ENCODE assay signal across 19 cellular contexts in the genomic region with DNA sequence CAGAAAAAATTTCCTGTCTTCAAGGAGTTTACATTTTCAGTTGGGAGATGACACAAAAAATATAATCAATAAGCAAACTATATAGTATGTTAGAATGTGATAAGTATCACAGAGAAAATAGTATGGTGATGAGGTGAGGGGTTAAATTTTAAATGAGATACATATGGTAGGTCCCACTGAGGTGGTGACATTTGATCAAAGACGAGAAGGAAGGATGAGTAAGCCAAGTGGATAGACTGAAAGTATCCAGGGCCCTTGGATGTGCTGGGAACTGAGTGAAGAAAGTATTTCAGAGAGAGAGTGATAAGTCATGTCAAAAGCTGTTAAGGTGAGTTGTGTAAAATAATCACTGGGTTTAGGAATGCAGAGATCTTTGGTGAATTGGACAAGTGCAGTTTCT. TPM values are rescaled to one million over a fixed set of nuclear protein-coding genes. Genes with fewer than 3 reads are reported as not detected.
"Had no signal": no experiment of that assay in that cellular context is flagged by ENCODE, and none has a peak within 500 bp of the region (broad histone marks: within the 10 kb centered on the region; RNA-seq: fewer than 3 reads in every experiment).

No MANE protein-coding gene starts in this region.

- H3K9me3 ChIP-seq: ascending aorta, esophagus squamous epithelium, heart right ventricle, neutrophil, SJCRH30 had no signal

- H3K27ac ChIP-seq: ascending aorta, coronary artery, neutrophil, SJCRH30 had no signal

- DNase-seq: activated B cell treated with CpG ODN at 0.5 μM for 24 hours; activated CD4-positive, alpha-beta T cell treated with anti-CD3 and anti-CD28 coated beads for 48 hours; activated CD8-positive, alpha-beta memory T cell treated with anti-CD3 and anti-CD28 coated beads, Interleukin-2, amount 50 U/mL, for 48 hours; effector CD4-positive, alpha-beta T cell; esophagus squamous epithelium; foreskin melanocyte; heart right ventricle; left cardiac atrium; naive B cell; SJCRH30; stimulated activated CD4-positive, alpha-beta T cell treated with anti-CD3 and anti-CD28 coated beads, Interleukin-12 subunit alpha, Interleukin-12 subunit beta, amount 100 ng/mL, for 4 hours; stimulated activated CD4-positive, alpha-beta T cell treated with anti-CD3 and anti-CD28 coated beads, Interleukin-2, amount 100 ng/mL, for 24 hours had no signal

- H3K27me3 ChIP-seq: ascending aorta, esophagus squamous epithelium, heart right ventricle, neutrophil, SJCRH30 had no signal

- H3K4me3 ChIP-seq: ascending aorta, coronary artery, esophagus squamous epithelium, heart right ventricle, SJCRH30 had no signal

- H3K4me1 ChIP-seq: SJCRH30 had no signal

- H3K36me3 ChIP-seq: ascending aorta, esophagus squamous epithelium, heart right ventricle, neutrophil, SJCRH30 had no signal

RNA-seq across cellular contexts. Expression of gene CCDC192, which starts 3.5 kb away (rescaled TPM):
- total RNA-seq: activated B cell treated with CpG ODN at 0.5 μM for 24 hours; ascending aorta; bronchial epithelial cell; esophagus squamous epithelium; left cardiac atrium; lung microvascular endothelial cell; progenitor cell of endocrine pancreas; SJCRH30; T-helper 2 cell treated with Interferon-gamma antibody and Interleukin-4, amounts not matched to agents 100 ng/mL and 5 ng/mL, for 36 hours had no signal

RNA-seq across cellular contexts. Expression of gene CTXN3, which starts 57.8 kb away (rescaled TPM):
- total RNA-seq: activated B cell treated with CpG ODN at 0.5 μM for 24 hours; ascending aorta; bronchial epithelial cell; heart right ventricle; left cardiac atrium; lung microvascular endothelial cell; progenitor cell of endocrine pancreas; SJCRH30; T-helper 2 cell treated with Interferon-gamma antibody and Interleukin-4, amounts not matched to agents 100 ng/mL and 5 ng/mL, for 36 hours had no signal
- polyA plus RNA-seq: heart right ventricle had no signal
